8 cellular contexts compared by ENCODE assay signal in the genomic region with DNA sequence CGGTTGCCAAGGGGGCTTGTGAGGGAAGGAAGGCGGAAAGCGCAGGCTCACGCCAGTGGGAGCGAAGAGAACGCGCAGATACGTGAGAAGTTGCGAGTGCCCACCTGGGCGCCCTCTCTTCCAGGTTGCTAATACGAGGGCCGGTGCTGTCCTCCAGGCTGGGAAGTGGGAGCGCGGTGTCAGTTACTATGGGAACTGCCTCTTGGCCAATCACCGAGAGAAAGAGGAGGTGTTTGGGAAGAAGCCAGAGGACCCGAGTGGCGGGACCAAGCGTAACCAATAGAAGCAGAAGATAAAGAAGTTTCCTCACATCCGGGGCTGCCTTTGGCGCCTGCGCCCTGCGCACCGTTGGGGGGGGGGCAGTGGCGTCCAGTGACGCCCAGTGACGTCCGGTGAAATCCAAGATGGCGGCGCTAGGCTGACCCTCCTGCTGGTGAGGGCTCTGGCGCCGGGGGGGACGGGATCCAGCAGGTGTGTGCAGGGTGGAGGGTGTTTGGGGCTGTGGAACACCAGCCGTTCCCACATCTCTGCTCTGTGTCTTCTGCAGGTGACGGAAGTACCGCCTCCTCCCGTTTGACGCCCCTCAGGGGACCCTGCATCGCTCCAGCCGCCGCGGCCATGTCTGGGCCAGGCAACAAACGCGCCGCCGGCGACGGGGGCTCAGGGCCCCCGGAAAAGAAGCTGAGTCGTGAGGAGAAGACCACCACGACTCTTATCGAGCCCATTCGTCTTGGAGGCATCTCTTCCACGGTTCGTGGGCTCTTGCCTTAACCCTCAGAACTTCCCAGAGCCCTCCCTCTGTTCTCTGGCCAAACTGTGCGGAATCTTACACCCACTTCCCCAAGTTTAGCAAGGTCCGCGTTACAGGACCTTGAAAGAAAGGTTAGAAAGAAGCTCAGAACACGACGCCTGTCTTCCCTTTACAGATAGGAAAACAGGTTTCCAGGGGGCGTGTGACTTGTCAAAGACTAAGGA. TPM values are rescaled to one million over a fixed set of nuclear protein-coding genes. Genes with fewer than 3 reads are reported as not detected.
DNase-seq lines count a peak whose midpoint lies in the region; ATAC-seq and TF ChIP-seq lines count a peak whose summit lies in the region.

TSS of gene CFAP119 (minus strand) at position 135 of the 975 bp plus-strand sequence. CDS start 314 bp downstream, outside the sequence.
TSS of gene RNF40 (plus strand) at position 395 of the 975 bp plus-strand sequence. CDS start at position 619, 224 bp downstream.

- ATAC-seq in CD4-positive, alpha-beta T cell (ENCODE audit: poor library complexity) = peak; percentile 91
- peak; percentile 91 for ATAC-seq in GM19452 (IDR thresholded peaks at IDR 0.05; ENCODE audit: unreplicated experiment)
- peak; percentile 44 for ATAC-seq in HG03575 (IDR thresholded peaks at IDR 0.05; ENCODE audit: extremely low read depth, insufficient number of reproducible peaks, low FRiP score, unreplicated experiment)
- peak; percentile 96 to 98 (median 97) for ATAC-seq in right lobe of liver

- H3K9ac ChIP-seq in duodenal mucosa (ENCODE audit: low read depth in 1 of 2, low read length in 2 of 2) = peak within 1 kb of the TSS; percentile 96 to 99

- H3K4me3 ChIP-seq in duodenal mucosa (ENCODE audit: low read depth in 1 of 2, low read length in 2 of 2) (peak within 1 kb of the TSS; percentile 90 to 98), right lobe of liver (peak within 1 kb of the TSS; percentile 68 to 81 (median 78))

- peak within 1 kb of the TSS; percentile 85 for H3K27ac Mint-ChIP-seq in CD4-positive, alpha-beta T cell
- H3K27ac Mint-ChIP-seq in activated CD4-positive, alpha-beta memory T cell treated with anti-CD3 and anti-CD28 coated beads for 36 hours = peak within 1 kb of the TSS; percentile 81

- H3K4me1 ChIP-seq in duodenal mucosa (ENCODE audit: control insufficient read depth in 1 of 2, insufficient read depth in 2 of 2, low read length in 2 of 2) = peaks cover 19 to 39% of the 10 kb centered on the region in 2 donors
- H3K4me1 ChIP-seq in right lobe of liver = peaks cover 0 to 24% (median 9%) of the 10 kb centered on the region in 4 donors

- H3K27me3 ChIP-seq in CD4-positive, alpha-beta T cell (ENCODE audit: control insufficient read depth, insufficient read depth, low read length) = no peaks in the 10 kb centered on the region
- H3K27me3 ChIP-seq in duodenal mucosa (ENCODE audit: control insufficient read depth in 1 of 2, insufficient read depth in 2 of 2, low read length in 2 of 2) = no peaks in the 10 kb centered on the region
- no peaks in the 10 kb centered on the region for H3K27me3 ChIP-seq in right lobe of liver

- peak; percentile 70 to 88 (median 82) for DNase-seq in CD4-positive, alpha-beta T cell
- DNase-seq in NCI-H82 (lab: John Stamatoyannopoulos, UW) (peak; percentile 98), right lobe of liver (peak; percentile 95 to 97 (median 96))
- peak; percentile 96 for DNase-seq in activated CD4-positive, alpha-beta memory T cell treated with anti-CD3 and anti-CD28 coated beads for 36 hours
- peak; percentile 93 for DNase-seq in stimulated activated CD4-positive, alpha-beta T cell treated with anti-CD3 and anti-CD28 coated beads, Interleukin-4, amount 100 ng/mL, for 24 hours

- POLR2A ChIA-PET in CD4-positive, alpha-beta T cell (lab: Charles Lee) = interaction anchor here (1.0 kb wide), 1 partner anchor 103 kb away, joined by 4 read pairs; no protein-coding TSS in a partner anchor
- POLR2A ChIA-PET in activated CD4-positive, alpha-beta memory T cell treated with anti-CD3 and anti-CD28 coated beads for 36 hours (lab: Charles Lee) = interaction anchor here (1.5 kb wide), 1 partner anchor 43 kb away, joined by 3 read pairs; no protein-coding TSS in a partner anchor

- intact Hi-C loops in CD4-positive, alpha-beta T cell (cut with DNase I, micrococcal nuclease) = loop anchor here (1.0 to 10.0 kb wide), 4 partner anchors 14 to 427 kb away; partner anchors contain the start of genes PHKG2 (in 2 of the 2) and FBXL19 (in 1 of the 2)
- intact Hi-C loops in activated CD4-positive, alpha-beta memory T cell treated with anti-CD3 and anti-CD28 coated beads for 36 hours (cut with micrococcal nuclease) = loop anchor here (1.0 to 5.0 kb wide), 5 partner anchors 13 to 193 kb away; partner anchors contain the start of genes FBRS and PHKG2
- intact Hi-C loops in right lobe of liver (cut with DNase I) = no loop called here

- TF ChIP-seq CTCF in CD4-positive, alpha-beta T cell (IDR thresholded peaks at IDR 0.05) = no peak
- no peak for TF ChIP-seq CTCF in right lobe of liver (IDR thresholded peaks at IDR 0.05)

- peaks cover 67% of the 10 kb centered on the region for H3K36me3 Mint-ChIP-seq in CD4-positive, alpha-beta T cell (ENCODE audit: low read depth)
- H3K36me3 Mint-ChIP-seq in activated CD4-positive, alpha-beta memory T cell treated with anti-CD3 and anti-CD28 coated beads for 36 hours = peaks cover 26% of the 10 kb centered on the region

- no peaks in the 10 kb centered on the region for H3K9me3 ChIP-seq in CD4-positive, alpha-beta T cell (ENCODE audit: control insufficient read depth, low read length)
- H3K9me3 ChIP-seq in duodenal mucosa (ENCODE audit: control insufficient read depth in 1 of 2, low read length in 2 of 2) (no peaks in the 10 kb centered on the region), right lobe of liver (no peaks in the 10 kb centered on the region)

- no peaks in the 10 kb centered on the region for H3K27me3 Mint-ChIP-seq in CD4-positive, alpha-beta T cell
- no peaks in the 10 kb centered on the region for H3K27me3 Mint-ChIP-seq in activated CD4-positive, alpha-beta memory T cell treated with anti-CD3 and anti-CD28 coated beads for 36 hours

- peaks cover 32 to 48% of the 10 kb centered on the region in 2 donors for H3K36me3 ChIP-seq in duodenal mucosa (ENCODE audit: control insufficient read depth in 1 of 2, insufficient read depth in 2 of 2, low read length in 2 of 2)
- H3K36me3 ChIP-seq in right lobe of liver = peaks cover 0 to 42% (median 15%) of the 10 kb centered on the region in 4 donors

- H3K4me3 Mint-ChIP-seq in CD4-positive, alpha-beta T cell = peak within 1 kb of the TSS; percentile 99
- H3K4me3 Mint-ChIP-seq in activated CD4-positive, alpha-beta memory T cell treated with anti-CD3 and anti-CD28 coated beads for 36 hours = peak within 1 kb of the TSS; percentile 93

- H3K9me3 Mint-ChIP-seq in CD4-positive, alpha-beta T cell = no peaks in the 10 kb centered on the region
- H3K9me3 Mint-ChIP-seq in activated CD4-positive, alpha-beta memory T cell treated with anti-CD3 and anti-CD28 coated beads for 36 hours = no peaks in the 10 kb centered on the region

- peaks cover 30% of the 10 kb centered on the region for H3K4me1 Mint-ChIP-seq in CD4-positive, alpha-beta T cell (ENCODE audit: low read depth)
- peaks cover 25% of the 10 kb centered on the region for H3K4me1 Mint-ChIP-seq in activated CD4-positive, alpha-beta memory T cell treated with anti-CD3 and anti-CD28 coated beads for 36 hours (ENCODE audit: low read depth)

- CTCF ChIA-PET in CD4-positive, alpha-beta T cell (lab: Charles Lee) = no interaction called here
- CTCF ChIA-PET in activated CD4-positive, alpha-beta memory T cell treated with anti-CD3 and anti-CD28 coated beads for 36 hours (lab: Charles Lee) = interaction anchor here (7.2 kb wide), 1 partner anchor 53 kb away, joined by 30 read pairs; no protein-coding TSS in a partner anchor

- 0% methylated on average over 28 of the region's 60 CpGs for WGBS in right lobe of liver (ENCODE audit: insufficient coverage, low coverage, low lambda C conversion rate, missing lambda C conversion rate)

- TF ChIP-seq POLR2A in right lobe of liver (IDR thresholded peaks at IDR 0.05) = peak; percentile 67

- peak within 1 kb of the TSS; percentile 71 for H3K27ac ChIP-seq in CD4-positive, alpha-beta T cell (ENCODE audit: low read depth, low read length)
- peak within 1 kb of the TSS; percentile 85 for H3K27ac ChIP-seq in duodenal mucosa (ENCODE audit: low read depth, low read length)
- H3K27ac ChIP-seq in right lobe of liver = peak within 1 kb of the TSS; percentile 55 to 88 (median 86)

RNA-seq across cellular contexts. Expression of gene CFAP119, which starts in this region (rescaled TPM):
- total RNA-seq in CD4-positive, alpha-beta T cell = 1 to 10 TPM; 1.7 to 2.2 TPM
- total RNA-seq in activated CD4-positive, alpha-beta memory T cell treated with anti-CD3 and anti-CD28 coated beads for 36 hours = 1 to 10 TPM; 3.8 to 4.9 TPM
- total RNA-seq in right lobe of liver = 1 to 10 TPM in 1 of 6 experiments, under 1 TPM in 4, not detected in 1; 0.19 to 1.8 (median 0.29) TPM

RNA-seq across cellular contexts. Expression of gene RNF40, which starts in this region (rescaled TPM):
- total RNA-seq in CD4-positive, alpha-beta T cell = 10 to 100 TPM; 63.0 to 65.2 TPM
- 10 to 100 TPM; 70.9 to 72.8 TPM for total RNA-seq in activated CD4-positive, alpha-beta memory T cell treated with anti-CD3 and anti-CD28 coated beads for 36 hours
- total RNA-seq in right lobe of liver = 10 to 100 TPM; 34.3 to 56.8 (median 46.7) TPM

Comparison
In these comparisons a context has a peak if more than half of its experiments do, and no peak if none do; other contexts are left out.
1. Peak in every context shown above with its lines: DNase-seq, ATAC-seq, H3K4me3 ChIP-seq and H3K27ac ChIP-seq.
2. ATAC-seq: peak in every context shown above with its lines; median percentile 97 in right lobe of liver; 91 in CD4-positive, alpha-beta T cell; 91 in GM19452; 44 in HG03575.
3. intact Hi-C loops: an anchor here in CD4-positive, alpha-beta T cell (1.0 to 10.0 kb wide) and activated CD4-positive, alpha-beta memory T cell treated with anti-CD3 and anti-CD28 coated beads for 36 hours (1.0 to 5.0 kb wide); none called in right lobe of liver.